ENCODE assay signal across 8 cellular contexts in genomic region chr15:74631935-74632560, GRCh38. TPM values are rescaled to one million over a fixed set of nuclear protein-coding genes. Genes with fewer than 3 reads are reported as not detected.
DNase-seq lines count a peak whose midpoint lies in the region; ATAC-seq and TF ChIP-seq lines count a peak whose summit lies in the region.

No MANE protein-coding gene starts in this region.

- peak; percentile 91 for TF ChIP-seq CTCF in GM12874 (IDR thresholded peaks at IDR 0.05; ENCODE audit: insufficient read depth, low read depth, low read length)
- peak; percentile 94 for TF ChIP-seq CTCF in OCI-LY1 (IDR thresholded peaks at IDR 0.05; ENCODE audit: low read length)
- peak; percentile 70 to 93 for TF ChIP-seq CTCF in fibroblast of lung (conservative IDR thresholded peaks at IDR 0.05 in 1 of 2, IDR thresholded peaks at IDR 0.05 in 1 of 2; ENCODE audit: low read depth in 1 of 2, low read length in 2 of 2)
- peak; percentile 53 for TF ChIP-seq CTCF in neutrophil (IDR thresholded peaks at IDR 0.05)
- TF ChIP-seq CTCF in upper lobe of right lung (IDR thresholded peaks at IDR 0.05), result peak; percentile 80

- H3K79me2 ChIP-seq in OCI-LY1 (ENCODE audit: insufficient read depth, low read length), result no peaks in the 10 kb centered on the region
- no peaks in the 10 kb centered on the region for H3K79me2 ChIP-seq in fibroblast of lung (ENCODE audit: control insufficient read depth, insufficient read depth, low read length)

- no peak overlapping the region for H3K4me2 ChIP-seq in OCI-LY1 (ENCODE audit: low read length)
- H3K4me2 ChIP-seq in fibroblast of lung (ENCODE audit: extremely low read depth, insufficient read depth, low read length), result no peak overlapping the region

- H2AFZ ChIP-seq in OCI-LY1 (ENCODE audit: low read length) (no peak overlapping the region), fibroblast of lung (ENCODE audit: low read length) (no peak overlapping the region)

- peaks cover 11% of the 10 kb centered on the region for H3K4me1 ChIP-seq in OCI-LY1 (ENCODE audit: insufficient read depth, low read length, severe bottlenecking)
- H3K4me1 ChIP-seq in fibroblast of lung (ENCODE audit: control insufficient read depth, extremely low read depth, insufficient read depth, low read length), result no peaks in the 10 kb centered on the region
- H3K4me1 ChIP-seq in neutrophil (ENCODE audit: control insufficient read depth in 1 of 2, insufficient read depth in 1 of 2, low read depth in 1 of 2, low read length in 1 of 2), result peaks cover 19 to 21% of the 10 kb centered on the region in 2 experiments
- H3K4me1 ChIP-seq in upper lobe of right lung, result no peaks in the 10 kb centered on the region

- DNase-seq in A172 (ENCODE audit: low spot score) (peak; percentile 28), activated T-cell treated with anti-CD3 and anti-CD28 coated beads for 48 hours (ENCODE audit: low read depth) (peak; percentile 55), fibroblast of lung (ENCODE audit: low read depth in 2 of 2) (peak; percentile 29 to 49), upper lobe of right lung (peak; percentile 77), putamen (ENCODE audit: low spot score) (no peak)

- H3K36me3 ChIP-seq in OCI-LY1 (ENCODE audit: insufficient read depth, low read length), result peaks cover 93% of the 10 kb centered on the region
- peaks cover 28% of the 10 kb centered on the region for H3K36me3 ChIP-seq in fibroblast of lung (ENCODE audit: control insufficient read depth, insufficient read depth, low read length)
- H3K36me3 ChIP-seq in neutrophil, result peaks cover 99% of the 10 kb centered on the region
- peaks cover 98% of the 10 kb centered on the region for H3K36me3 ChIP-seq in upper lobe of right lung

- H3K9ac ChIP-seq in OCI-LY1 (ENCODE audit: low read length) (no peak overlapping the region), fibroblast of lung (ENCODE audit: insufficient read depth, low read length) (no peak overlapping the region)

- H3K27me3 ChIP-seq in OCI-LY1 (ENCODE audit: insufficient read depth, low read length) (no peaks in the 10 kb centered on the region), fibroblast of lung (ENCODE audit: control insufficient read depth, insufficient read depth, low read length) (no peaks in the 10 kb centered on the region), neutrophil (no peaks in the 10 kb centered on the region), upper lobe of right lung (no peaks in the 10 kb centered on the region)

- intact Hi-C loops in upper lobe of right lung (cut with DNase I), result no loop called here

- H4K20me1 ChIP-seq in OCI-LY1 (ENCODE audit: insufficient read depth, low read length) (no peaks in the 10 kb centered on the region), fibroblast of lung (ENCODE audit: control insufficient read depth, extremely low read depth, insufficient read depth, low read length) (no peaks in the 10 kb centered on the region)

- H3K27ac ChIP-seq in OCI-LY1 (ENCODE audit: low read depth, low read length, poor library complexity, severe bottlenecking) (no peak overlapping the region), fibroblast of lung (ENCODE audit: insufficient read depth, low read length) (no peak overlapping the region), neutrophil (no peak overlapping the region), upper lobe of right lung (no peak overlapping the region)

- H3K4me3 ChIP-seq in OCI-LY1 (ENCODE audit: low read depth, low read length, poor library complexity, severe bottlenecking) (no peak overlapping the region), fibroblast of lung (replicated peaks in 1 of 4; ENCODE audit: control extremely low read depth in 1 of 4, insufficient read depth in 1 of 4, low read depth in 3 of 4, low read length in 4 of 4) (no peak overlapping the region), neutrophil (ENCODE audit: low read depth in 1 of 2, low read length in 1 of 2) (no peak overlapping the region), upper lobe of right lung (no peak overlapping the region)

- H3F3A ChIP-seq in OCI-LY1 (ENCODE audit: insufficient read depth, low read length), result no peaks in the 10 kb centered on the region

- no peaks in the 10 kb centered on the region for H3K9me2 ChIP-seq in OCI-LY1 (ENCODE audit: low read depth, low read length)

- ATAC-seq in upper lobe of right lung, result peak; percentile 61

- H3K9me3 ChIP-seq in OCI-LY1 (ENCODE audit: low read length) (no peaks in the 10 kb centered on the region), fibroblast of lung (ENCODE audit: control insufficient read depth, insufficient read depth, low read depth, low read length) (no peaks in the 10 kb centered on the region), neutrophil (no peaks in the 10 kb centered on the region), upper lobe of right lung (no peaks in the 10 kb centered on the region)

RNA-seq across cellular contexts. Expression of gene CLK3, which starts 16.4 kb away (rescaled TPM):
- total RNA-seq in A172 (2014; rRNA removed; shearing (Covaris generic)), result 31.9 and 40.0 TPM in 2 replicates
- total RNA-seq in fibroblast of lung (30.8 and 43.1 TPM in 2 replicates), upper lobe of right lung (72.9 TPM)
- polyA plus RNA-seq in fibroblast of lung, result 39.9 and 41.4 TPM in 2 replicates
- polyA plus RNA-seq in fibroblast of lung (2012), result 40.8 and 43.5 TPM in 2 replicates
- polyA minus RNA-seq in fibroblast of lung (ENCODE audit: low replicate concordance), result 145 and 250 TPM in 2 replicates
